In genomic region chr15:88805031-88805780, GRCh38 we compare ENCODE assay signal across 20 cellular contexts. TPM values are rescaled to one million over a fixed set of nuclear protein-coding genes. Genes with fewer than 3 reads are reported as not detected.
A peak's percentile ranks its signal among the peaks of the same experiment; 100 is the strongest.
DNase-seq lines count a peak whose midpoint lies in the region; ATAC-seq and TF ChIP-seq lines count a peak whose summit lies in the region.
"Had no signal": no experiment of that assay in that cellular context is flagged by ENCODE, and none has a peak within 500 bp of the region (broad histone marks: within the 10 kb centered on the region; RNA-seq: fewer than 3 reads in every experiment).

No MANE protein-coding gene starts in this region.

- H3K27ac ChIP-seq in SK-N-SH (ENCODE audit: low read depth in 2 of 2, low read length in 1 of 2) (no peak overlapping the region), foreskin keratinocyte (no peak overlapping the region), left lung (no peak overlapping the region)
- H3K27ac ChIP-seq: heart left ventricle, tibial nerve, WERI-Rb-1 had no signal

- no peak overlapping the region for H3K9ac ChIP-seq in SK-N-SH

- ATAC-seq in SK-N-SH treated with all-trans-retinoic acid at 6 μM for 48 hours (no peak), foreskin keratinocyte (no peak), left lung (no peak)
- ATAC-seq: activated T-helper 17 cell treated with anti-CD3 and anti-CD28 coated beads, Interleukin-2, amount 50 U/mL, for 72 hours; CD8-positive, alpha-beta T cell; heart left ventricle; natural killer cell had no signal

- peak; percentile 9; the same call in 1 of the 2 replicates for TF ChIP-seq RAD21 in SK-N-SH (IDR thresholded peaks at IDR 0.05; ENCODE audit: low read length)

- H4K20me1 ChIP-seq in SK-N-SH (ENCODE audit: insufficient read depth), result no peaks in the 10 kb centered on the region

- 24% methylated on average over 9 of the region's 9 CpGs for WGBS in SK-N-SH (ENCODE audit: low lambda C conversion rate)

- H3K4me3 ChIP-seq in SK-N-SH (ENCODE audit: low read depth in 2 of 2, low read length in 1 of 2) (no peak overlapping the region), GM06990 (replicated peaks; ENCODE audit: low read depth, low read length) (no peak overlapping the region), left lung (no peak overlapping the region)
- H3K4me3 ChIP-seq: heart left ventricle, tibial nerve had no signal

- POLR2A ChIA-PET in SK-N-SH (lab: Yijun Ruan, JAX), result no interaction called here

- no peaks in the 10 kb centered on the region for H3F3A ChIP-seq in SK-N-SH (replicated peaks; ENCODE audit: insufficient read depth)

- TF ChIP-seq CTCF in SK-N-SH (IDR thresholded peaks at IDR 0.05) (no peak), GM06990 (IDR thresholded peaks at IDR 0.05; ENCODE audit: insufficient read depth, low read length, poor library complexity, severe bottlenecking) (peak; percentile 37), foreskin keratinocyte (conservative IDR thresholded peaks at IDR 0.05) (peak; percentile 36), left lung (IDR thresholded peaks at IDR 0.05) (no peak)

- no peaks in the 10 kb centered on the region for H3K79me2 ChIP-seq in SK-N-SH (ENCODE audit: insufficient read depth)

- H3K27me3 ChIP-seq in SK-N-SH (ENCODE audit: insufficient read depth) (peaks cover 34% of the 10 kb centered on the region), GM06990 (replicated peaks; ENCODE audit: control insufficient read depth, insufficient read depth, low read length) (no peaks in the 10 kb centered on the region; the same call in none of the 2 replicates), foreskin keratinocyte (peaks cover 75% of the 10 kb centered on the region), left lung (peaks cover 29 to 91% of the 10 kb centered on the region in 2 donors)

- H3K4me1 ChIP-seq in SK-N-SH (ENCODE audit: control insufficient read depth in 1 of 2, insufficient read depth in 2 of 2, low read depth in 1 of 2, low read length in 1 of 2) (no peaks in the 10 kb centered on the region; a peak in 1 of 4 replicates), foreskin keratinocyte (no peaks in the 10 kb centered on the region), left lung (peaks cover 0 to 2% of the 10 kb centered on the region in 2 donors)

- intact Hi-C loops in left lung (cut with DNase I), result no loop called here

- H3K9me3 ChIP-seq in SK-N-SH (no peaks in the 10 kb centered on the region), left lung (no peaks in the 10 kb centered on the region)
- H3K9me3 ChIP-seq: heart left ventricle, tibial nerve had no signal

- DNase-seq in SK-N-SH (no peak), GM06990 (ENCODE audit: extremely low read depth, insufficient read length) (no peak), NCI-H460 (ENCODE audit: extremely low read depth, low read depth) (peak; percentile 12), foreskin keratinocyte (no peak), NCI-H187 (lab: John Stamatoyannopoulos, UW) (no peak), left lung (no peak), COLO668 (lab: John Stamatoyannopoulos, UW; ENCODE audit: unreplicated experiment) (no peak)
- DNase-seq: CD8-positive, alpha-beta T cell; effector CD8-positive, alpha-beta T cell; heart left ventricle; mesenchymal stem cell; natural killer cell; NCI-H1417 treated with DMSO at 0.1 percent for 48 hours; stimulated activated CD4-positive, alpha-beta T cell treated with anti-CD3 and anti-CD28 coated beads, Interleukin-4, amount 100 ng/mL, for 1 hour; WERI-Rb-1 had no signal

- H3K9me2 ChIP-seq in SK-N-SH, result no peaks in the 10 kb centered on the region

- no peak overlapping the region for H3K4me2 ChIP-seq in SK-N-SH

- no peak for TF ChIP-seq EP300 in SK-N-SH (IDR thresholded peaks at IDR 0.05; ENCODE audit: borderline replicate concordance in 1 of 2, low read depth in 1 of 2, low read length in 1 of 2)

- H3K36me3 ChIP-seq in SK-N-SH (replicated peaks in 1 of 2; ENCODE audit: control insufficient read depth in 1 of 2, insufficient read depth in 2 of 2, low read length in 1 of 2), result no peaks in the 10 kb centered on the region
- H3K36me3 ChIP-seq in GM06990 (ENCODE audit: control insufficient read depth, insufficient read depth, low read length), result no peaks in the 10 kb centered on the region
- no peaks in the 10 kb centered on the region for H3K36me3 ChIP-seq in left lung
- H3K36me3 ChIP-seq: heart left ventricle, tibial nerve, WERI-Rb-1 had no signal

- CTCF ChIA-PET in SK-N-SH (lab: Yijun Ruan, JAX), result interaction anchor here (1.5 to 1.8 kb wide), 4 partner anchors 27 to 328 kb away, joined by 3 to 5 read pairs (median 3); no protein-coding TSS in a partner anchor

- H2AFZ ChIP-seq in SK-N-SH (ENCODE audit: low read depth), result no peak overlapping the region

TF ChIP-seq in SK-N-SH, 30 proteins besides CTCF, POLR2A, EP300 and RAD21 (continues in another document):
- TF ChIP-seq ELF1 (IDR thresholded peaks at IDR 0.05), result no peak
- no peak for TF ChIP-seq ZBTB33 (IDR thresholded peaks at IDR 0.05; ENCODE audit: borderline replicate concordance, low read depth)

TF ChIP-seq in SK-N-SH treated with all-trans-retinoic acid at 6 μM for 48 hours, 23 proteins besides CTCF, POLR2A, EP300 and RAD21:
- TF ChIP-seq TSHZ2 (CRISPR knock-in tag; IDR thresholded peaks at IDR 0.05) (no peak), GLIS3 (CRISPR knock-in tag; IDR thresholded peaks at IDR 0.05) (no peak), TOX (CRISPR knock-in tag; IDR thresholded peaks at IDR 0.05; ENCODE audit: borderline replicate concordance) (no peak), ESRRG (CRISPR knock-in tag; IDR thresholded peaks at IDR 0.05) (no peak), ZNF565 (CRISPR knock-in tag; conservative IDR thresholded peaks at IDR 0.05; ENCODE audit: low read depth) (no peak), PPARA (CRISPR knock-in tag; IDR thresholded peaks at IDR 0.05; ENCODE audit: borderline replicate concordance) (no peak), ZC3H10 (CRISPR knock-in tag; IDR thresholded peaks at IDR 0.05) (no peak)

RNA-seq across cellular contexts. Expression of gene ACAN, which starts 2.0 kb away (rescaled TPM):
- not detected in 2 replicates for polyA plus RNA-seq in SK-N-SH (2012; rRNA removed)
- not detected in 2 replicates for polyA plus RNA-seq in SK-N-SH (2012; cell fraction: cytosol; rRNA removed)
- polyA plus RNA-seq in SK-N-SH (2012; cell fraction: nucleus; rRNA removed), result not detected in 2 replicates
- not detected in 2 replicates for total RNA-seq in NCI-H460 (2014; rRNA removed; shearing (Covaris generic))
- 0.01 TPM in 1 of 2 replicates, not detected in the other for polyA plus RNA-seq in NCI-H460 (2014; cell fraction: nucleus; rRNA removed)
- not detected in 2 replicates for total RNA-seq in foreskin keratinocyte
- polyA plus RNA-seq in foreskin keratinocyte, result 0.01 TPM in 1 of 2 replicates, not detected in the other
- total RNA-seq in left lung, result under 1 TPM; 0.65 to 0.99 TPM
- total RNA-seq: activated T-helper 17 cell treated with anti-CD3 and anti-CD28 coated beads, Interleukin-2, amount 50 U/mL, for 72 hours; CD8-positive, alpha-beta T cell; natural killer cell had no signal
- polyA plus RNA-seq: IgD-negative memory B cell, keratinocyte had no signal

Comparison
In these comparisons a context has a peak if more than half of its experiments do, and no peak if none do; other contexts are left out.
1. CTCF ChIP-seq: peak in GM06990 (single experiment) and foreskin keratinocyte (single experiment); none in SK-N-SH (single experiment) and left lung (0 of 2).